ENCODE assay signal across 25 cellular contexts in the genomic region with DNA sequence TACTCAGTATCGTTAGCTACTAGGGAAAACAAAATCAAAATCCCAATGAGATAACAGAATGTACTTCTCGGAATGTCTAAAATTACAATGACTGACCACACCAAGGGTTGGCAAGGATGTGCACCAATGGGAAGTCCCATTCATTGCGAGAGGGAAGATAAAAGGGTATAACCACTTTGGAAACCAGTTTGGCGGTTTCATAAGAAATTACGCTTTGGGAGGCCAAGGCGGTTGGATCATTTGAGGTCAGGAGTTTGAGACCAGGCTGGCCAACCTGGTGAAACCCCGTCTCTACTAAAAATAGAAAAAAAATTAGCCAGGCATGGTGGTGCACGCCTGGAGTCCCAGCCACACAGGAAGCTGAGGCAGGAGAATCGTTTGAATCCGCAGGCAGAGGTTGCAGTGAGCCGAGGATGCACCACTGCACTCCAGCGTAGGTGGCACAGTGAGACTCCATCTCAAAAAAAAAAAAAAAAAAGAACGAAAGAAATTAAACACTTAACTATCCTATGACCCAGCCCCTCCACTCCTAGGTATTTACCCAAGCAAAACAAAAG. TPM values are rescaled to one million over a fixed set of nuclear protein-coding genes. Genes with fewer than 3 reads are reported as not detected.
"Had no signal": no experiment of that assay in that cellular context is flagged by ENCODE, and none has a peak within 500 bp of the region (broad histone marks: within the 10 kb centered on the region; RNA-seq: fewer than 3 reads in every experiment).

No MANE protein-coding gene starts in this region.

- DNase-seq: activated B cell treated with CpG ODN at 0.5 μM for 24 hours; activated CD4-positive, alpha-beta memory T cell treated with anti-CD3 and anti-CD28 coated beads, Interleukin-2, amount 10 ng/mL, durations not matched to agents 7 days and 5 days; activated CD4-positive, alpha-beta T cell treated with anti-CD3 and anti-CD28 coated beads for 1 hour; activated CD4-positive, alpha-beta T cell treated with anti-CD3 and anti-CD28 coated beads, Interleukin-2, amount 10 ng/mL, durations not matched to agents 24 days and 14 days; activated gamma-delta T cell treated with Interleukin-2 at 50 U/mL for 16 hours; activated T-cell treated with anti-CD3 and anti-CD28 coated beads for 4 hours; activated T-cell treated with anti-CD3 and anti-CD28 coated beads, Interleukin-2, amount 50 U/mL, for 48 hours; aorta; central memory CD4-positive, alpha-beta T cell; MG63; MV-4-11; NCI-H1092 treated with DMSO at 0.1 percent for 48 hours; NCI-H1417 treated with DMSO at 0.1 percent for 48 hours; NCI-H2029; NCI-H2107; NCI-H2227 treated with DMSO at 0.1 percent for 48 hours; NCI-H526; SIG-M5; T-helper 2 cell; T1000 had no signal

- H3K27me3 Mint-ChIP-seq: activated B cell treated with CpG ODN at 0.5 μM for 24 hours; activated naive CD4-positive, alpha-beta T cell treated with anti-CD3 and anti-CD28 coated beads, Interleukin-2, amount 50 U/mL, for 24 hours; IgD-negative memory B cell had no signal

- H3K27ac Mint-ChIP-seq: activated B cell treated with CpG ODN at 0.5 μM for 24 hours; activated CD4-positive, alpha-beta memory T cell treated with anti-CD3 and anti-CD28 coated beads, Interleukin-2, amount 10 ng/mL, durations not matched to agents 7 days and 5 days; activated CD4-positive, alpha-beta T cell treated with anti-CD3 and anti-CD28 coated beads, Interleukin-2, amount 10 ng/mL, durations not matched to agents 24 days and 14 days; activated naive CD4-positive, alpha-beta T cell treated with anti-CD3 and anti-CD28 coated beads, Interleukin-2, amount 50 U/mL, for 24 hours; activated T-helper 2 cell treated with anti-CD3 and anti-CD28 coated beads, Interferon-gamma antibody, Interleukin-2, Interleukin-4, amounts not matched to agents 10 μg/mL and 5 μg/mL and 100 μg/mL, durations not matched to agents 14 hours and 24 hours and 36 hours; IgD-negative memory B cell had no signal

- H3K4me3 Mint-ChIP-seq: activated B cell treated with CpG ODN at 0.5 μM for 24 hours; activated CD4-positive, alpha-beta memory T cell treated with anti-CD3 and anti-CD28 coated beads, Interleukin-2, amount 10 ng/mL, durations not matched to agents 7 days and 5 days; activated CD4-positive, alpha-beta T cell treated with anti-CD3 and anti-CD28 coated beads, Interleukin-2, amount 10 ng/mL, durations not matched to agents 24 days and 14 days; activated naive CD4-positive, alpha-beta T cell treated with anti-CD3 and anti-CD28 coated beads, Interleukin-2, amount 50 U/mL, for 24 hours; IgD-negative memory B cell had no signal

- H3K36me3 Mint-ChIP-seq: activated naive CD4-positive, alpha-beta T cell treated with anti-CD3 and anti-CD28 coated beads, Interleukin-2, amount 50 U/mL, for 24 hours; IgD-negative memory B cell had no signal

- H3K4me3 ChIP-seq: breast epithelium, coronary artery, MG63 had no signal

- H3K9me3 Mint-ChIP-seq: activated B cell treated with CpG ODN at 0.5 μM for 24 hours; activated CD4-positive, alpha-beta memory T cell treated with anti-CD3 and anti-CD28 coated beads, Interleukin-2, amount 10 ng/mL, durations not matched to agents 7 days and 5 days; activated CD4-positive, alpha-beta T cell treated with anti-CD3 and anti-CD28 coated beads, Interleukin-2, amount 10 ng/mL, durations not matched to agents 24 days and 14 days; activated naive CD4-positive, alpha-beta T cell treated with anti-CD3 and anti-CD28 coated beads, Interleukin-2, amount 50 U/mL, for 24 hours; activated T-helper 2 cell treated with anti-CD3 and anti-CD28 coated beads, Interferon-gamma antibody, Interleukin-2, Interleukin-4, amounts not matched to agents 10 μg/mL and 5 μg/mL and 100 μg/mL, durations not matched to agents 14 hours and 24 hours and 36 hours; IgD-negative memory B cell had no signal

- H3K4me1 Mint-ChIP-seq: activated CD4-positive, alpha-beta T cell treated with anti-CD3 and anti-CD28 coated beads, Interleukin-2, amount 10 ng/mL, durations not matched to agents 24 days and 14 days; activated naive CD4-positive, alpha-beta T cell treated with anti-CD3 and anti-CD28 coated beads, Interleukin-2, amount 50 U/mL, for 24 hours had no signal

RNA-seq across cellular contexts. Expression of gene HACD1, which starts 7.6 kb away (rescaled TPM):
- polyA plus RNA-seq: IgD-negative memory B cell had no signal
